Comparison of ENCODE assay signal across 1 cellular context in the genomic region with DNA sequence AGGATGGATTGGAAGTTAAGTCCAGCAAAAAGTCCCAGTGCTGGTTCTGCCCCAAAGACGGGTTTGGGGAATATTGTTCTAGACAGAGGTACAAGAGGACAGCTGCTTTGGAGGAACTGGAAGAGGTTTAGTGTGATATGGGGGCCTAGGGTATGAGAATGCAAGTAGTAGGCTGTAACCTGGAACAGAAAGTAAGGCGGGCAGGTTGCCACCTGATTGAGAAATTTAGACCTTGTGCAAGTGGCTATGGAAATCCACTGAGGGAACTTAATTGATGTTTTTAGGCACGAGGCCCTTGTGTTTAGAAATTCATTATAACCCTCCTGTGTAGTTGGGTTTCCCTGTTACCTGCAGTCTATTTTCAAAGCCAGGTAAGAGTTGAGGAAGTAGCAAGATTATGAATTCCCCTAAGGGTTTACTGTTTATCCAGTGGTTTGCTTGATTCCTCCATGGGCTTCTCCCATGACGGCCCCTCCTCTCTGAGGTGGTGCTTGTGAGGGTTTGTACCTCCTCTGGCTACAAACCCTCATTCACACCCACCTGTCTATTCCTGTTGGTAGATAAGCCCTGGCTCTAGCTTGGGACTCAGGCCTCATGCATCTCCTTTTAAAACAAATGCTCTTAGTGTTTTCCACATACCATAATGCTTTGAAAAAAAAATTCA.
TF ChIP-seq lines count a peak whose summit lies in the region.

No MANE protein-coding gene starts in this region.

TF ChIP-seq in HepG2, 621 proteins besides CTCF, POLR2A, EP300 and RAD21 (continued from another document):
- TF ChIP-seq, protein P1, sequence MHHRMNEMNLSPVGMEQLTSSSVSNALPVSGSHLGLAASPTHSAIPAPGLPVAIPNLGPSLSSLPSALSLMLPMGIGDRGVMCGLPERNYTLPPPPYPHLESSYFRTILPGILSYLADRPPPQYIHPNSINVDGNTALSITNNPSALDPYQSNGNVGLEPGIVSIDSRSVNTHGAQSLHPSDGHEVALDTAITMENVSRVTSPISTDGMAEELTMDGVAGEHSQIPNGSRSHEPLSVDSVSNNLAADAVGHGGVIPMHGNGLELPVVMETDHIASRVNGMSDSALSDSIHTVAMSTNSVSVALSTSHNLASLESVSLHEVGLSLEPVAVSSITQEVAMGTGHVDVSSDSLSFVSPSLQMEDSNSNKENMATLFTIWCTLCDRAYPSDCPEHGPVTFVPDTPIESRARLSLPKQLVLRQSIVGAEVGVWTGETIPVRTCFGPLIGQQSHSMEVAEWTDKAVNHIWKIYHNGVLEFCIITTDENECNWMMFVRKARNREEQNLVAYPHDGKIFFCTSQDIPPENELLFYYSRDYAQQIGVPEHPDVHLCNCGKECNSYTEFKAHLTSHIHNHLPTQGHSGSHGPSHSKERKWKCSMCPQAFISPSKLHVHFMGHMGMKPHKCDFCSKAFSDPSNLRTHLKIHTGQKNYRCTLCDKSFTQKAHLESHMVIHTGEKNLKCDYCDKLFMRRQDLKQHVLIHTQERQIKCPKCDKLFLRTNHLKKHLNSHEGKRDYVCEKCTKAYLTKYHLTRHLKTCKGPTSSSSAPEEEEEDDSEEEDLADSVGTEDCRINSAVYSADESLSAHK (CRISPR knock-in tag; IDR thresholded peaks at IDR 0.05; ENCODE audit: borderline replicate concordance) = no peak
- TF ChIP-seq SRSF4 (IDR thresholded peaks at IDR 0.05; ENCODE audit: low read depth, low read length, poor library complexity, severe bottlenecking) = no peak
- no peak for TF ChIP-seq ZNF792 (CRISPR knock-in tag; IDR thresholded peaks at IDR 0.05)
- no peak for TF ChIP-seq CHD4 (IDR thresholded peaks at IDR 0.05; ENCODE audit: borderline replicate concordance, low read length)
- no peak for TF ChIP-seq ZC3H4 (CRISPR knock-in tag; IDR thresholded peaks at IDR 0.05; ENCODE audit: borderline replicate concordance)
